ENCODE assay signal across 18 cellular contexts in the genomic region with DNA sequence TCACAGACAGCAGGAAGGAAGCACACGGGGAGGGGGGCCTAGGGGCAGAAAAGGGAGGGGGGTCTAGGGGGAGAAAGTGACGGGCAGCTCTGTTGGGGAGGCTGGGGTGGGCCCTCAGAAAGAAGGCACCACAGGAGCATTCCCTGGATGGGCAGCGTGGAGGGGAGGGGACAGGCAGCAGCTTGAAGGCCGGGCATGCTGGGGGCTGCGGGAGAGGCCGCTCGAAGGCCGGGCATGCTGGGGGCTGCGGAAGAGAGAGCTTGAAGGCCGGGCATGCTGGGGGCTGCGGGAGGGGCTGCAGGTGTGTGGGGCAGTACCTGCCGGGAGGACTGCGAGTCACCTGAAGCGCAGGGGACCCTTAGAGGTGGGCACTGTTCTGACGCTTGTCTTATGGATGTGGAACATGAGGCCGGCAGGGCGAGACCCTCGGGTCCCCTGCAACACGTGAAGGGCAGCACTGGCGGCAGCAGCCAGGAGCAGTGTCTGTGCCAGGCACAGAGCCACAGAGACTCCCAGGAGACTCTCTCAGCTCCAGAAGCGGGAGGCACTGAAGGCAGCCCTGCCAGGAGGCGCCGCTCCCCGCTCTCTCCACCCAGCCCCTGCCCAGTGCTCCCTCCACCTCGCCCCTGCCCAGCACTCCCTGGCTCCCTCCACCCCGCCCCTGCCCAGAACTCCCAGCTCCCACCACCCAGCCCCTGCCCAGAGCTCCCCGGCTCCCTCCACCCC. TPM values are rescaled to one million over a fixed set of nuclear protein-coding genes. Genes with fewer than 3 reads are reported as not detected.
DNase-seq lines count a peak whose midpoint lies in the region; ATAC-seq and TF ChIP-seq lines count a peak whose summit lies in the region.
"Had no signal": no experiment of that assay in that cellular context is flagged by ENCODE, and none has a peak within 500 bp of the region (broad histone marks: within the 10 kb centered on the region; RNA-seq: fewer than 3 reads in every experiment).

No MANE protein-coding gene starts in this region.

- DNase-seq in MCF 10A (ENCODE audit: unreplicated experiment) = no peak
- no peak for DNase-seq in mammary epithelial cell
- no peak for DNase-seq in neuronal stem cell (ENCODE audit: low spot score)
- peak in 1 of 2 donors; percentile 73 for DNase-seq in upper lobe of left lung
- no peak for DNase-seq in SIG-M5 treated with dmso at 0.1 percent for 504 hours (lab: John Stamatoyannopoulos, UW; ENCODE audit: unreplicated experiment)
- no peak for DNase-seq in activated naive CD8-positive, alpha-beta T cell treated with anti-CD3 and anti-CD28 coated beads for 36 hours
- DNase-seq: activated CD4-positive, alpha-beta T cell treated with anti-CD3 and anti-CD28 coated beads, Interleukin-2, amount 50 U/mL, for 1 hour; activated T-cell treated with anti-CD3 and anti-CD28 coated beads, Interleukin-2, amount 50 U/mL, for 24 hours; amniotic stem cell; COR-L47; KBM-7; midbrain; NCI-H146; RPMI8226; stimulated activated CD4-positive, alpha-beta T cell treated with anti-CD3 and anti-CD28 coated beads, Interleukin-2, amount 100 ng/mL, for 48 hours had no signal

- H4K20me1 ChIP-seq in mammary epithelial cell (ENCODE audit: insufficient read depth, low read length) = peaks cover 4% of the 10 kb centered on the region

- H4K91ac ChIP-seq in neuronal stem cell (ENCODE audit: low read depth, low read length, poor library complexity) = no peak overlapping the region

- no peak overlapping the region for H3K4ac ChIP-seq in neuronal stem cell (ENCODE audit: low read length)

- H3K9me3 Mint-ChIP-seq in MCF 10A (ENCODE audit: unreplicated experiment) = no peaks in the 10 kb centered on the region
- no peaks in the 10 kb centered on the region for H3K9me3 Mint-ChIP-seq in activated naive CD8-positive, alpha-beta T cell treated with anti-CD3 and anti-CD28 coated beads for 36 hours
- H3K9me3 Mint-ChIP-seq: activated T-cell treated with anti-CD3 and anti-CD28 coated beads, Interleukin-2, amount 50 U/mL, for 24 hours had no signal

- peaks cover 95% of the 10 kb centered on the region for H3K79me2 ChIP-seq in mammary epithelial cell (ENCODE audit: insufficient read depth, low read length)

- 85% methylated on average over 4 of the region's 27 CpGs for WGBS in mammary epithelial cell (ENCODE audit: low coverage, missing lambda C conversion rate)
- no CpG with 5 or more reads among the region's 27 CpGs for WGBS in neuronal stem cell (ENCODE audit: extremely low coverage in 2 of 2, insufficient read length in 2 of 2, insufficient replicate concordance in 1 of 2), 2 donors
- WGBS in upper lobe of left lung, 2 donors = 57 to 72% methylated on average over 19 to 27 of the region's 27 CpGs

- H3K27ac ChIP-seq in mammary epithelial cell (ENCODE audit: insufficient read depth, low read depth, low read length) (no peak overlapping the region), neuronal stem cell (replicated peaks; ENCODE audit: low read length) (no peak overlapping the region), upper lobe of left lung (peak overlapping the region in 3 of 4 donors; percentile 62 to 69 (median 67))
- H3K27ac ChIP-seq: A549 had no signal

- H3K4me1 ChIP-seq in mammary epithelial cell (ENCODE audit: insufficient read depth, low read length) (peaks cover 31% of the 10 kb centered on the region), neuronal stem cell (ENCODE audit: control insufficient read depth in 2 of 2, insufficient read depth in 1 of 2, low read depth in 1 of 2, low read length in 2 of 2) (peaks cover 26 to 38% of the 10 kb centered on the region in 2 donors), upper lobe of left lung (peaks cover 76 to 93% (median 83%) of the 10 kb centered on the region in 4 donors)

- H2BK5ac ChIP-seq in neuronal stem cell (ENCODE audit: low read length) = no peak overlapping the region

- H3K27me3 ChIP-seq in mammary epithelial cell (ENCODE audit: insufficient read depth, low read length) (no peaks in the 10 kb centered on the region), neuronal stem cell (ENCODE audit: control insufficient read depth in 3 of 3, insufficient read depth in 3 of 3, low read depth in 1 of 3, low read length in 3 of 3) (no peaks in the 10 kb centered on the region), upper lobe of left lung (no peaks in the 10 kb centered on the region)

- TF ChIP-seq CTCF in MCF 10A (IDR thresholded peaks at IDR 0.05; ENCODE audit: unreplicated experiment) (no peak), mammary epithelial cell (conservative IDR thresholded peaks at IDR 0.05 in 1 of 2, IDR thresholded peaks at IDR 0.05 in 1 of 2; ENCODE audit: extremely low read depth in 1 of 2, insufficient read depth in 1 of 2, low read depth in 1 of 2, low read length in 2 of 2) (no peak), upper lobe of left lung (IDR thresholded peaks at IDR 0.05) (no peak)

- H3K4me2 ChIP-seq in mammary epithelial cell (ENCODE audit: insufficient read depth, low read depth, low read length) (no peak overlapping the region), neuronal stem cell (ENCODE audit: insufficient read depth, low read length, poor library complexity, severe bottlenecking) (peak overlapping the region; percentile 11)
- H3K4me2 ChIP-seq: A549 had no signal

- peaks cover 12% of the 10 kb centered on the region for H3K4me1 Mint-ChIP-seq in MCF 10A (ENCODE audit: insufficient read depth, unreplicated experiment)
- H3K4me1 Mint-ChIP-seq in activated naive CD8-positive, alpha-beta T cell treated with anti-CD3 and anti-CD28 coated beads for 36 hours = peaks cover 47% of the 10 kb centered on the region

- H3K9ac ChIP-seq in mammary epithelial cell (ENCODE audit: insufficient read depth, low read length) (no peak overlapping the region), neuronal stem cell (ENCODE audit: low read depth, low read length, poor library complexity) (no peak overlapping the region)

- TF ChIP-seq POLR2A in upper lobe of left lung (IDR thresholded peaks at IDR 0.05) = no peak

- peaks cover 17% of the 10 kb centered on the region for H3K36me3 Mint-ChIP-seq in MCF 10A (ENCODE audit: insufficient read depth, unreplicated experiment)
- peaks cover 11% of the 10 kb centered on the region for H3K36me3 Mint-ChIP-seq in activated naive CD8-positive, alpha-beta T cell treated with anti-CD3 and anti-CD28 coated beads for 36 hours

- intact Hi-C loops in MCF 10A (cut with micrococcal nuclease) = no loop called here
- intact Hi-C loops in mammary epithelial cell (cut with micrococcal nuclease) = no loop called here

- peak overlapping the region; percentile 41 for H2BK12ac ChIP-seq in neuronal stem cell (ENCODE audit: low read length)

- peak overlapping the region; percentile 95 for H3K18ac ChIP-seq in neuronal stem cell (ENCODE audit: low read length)

- no peak overlapping the region for H3K4me3 Mint-ChIP-seq in MCF 10A (ENCODE audit: unreplicated experiment)
- H3K4me3 Mint-ChIP-seq in activated naive CD8-positive, alpha-beta T cell treated with anti-CD3 and anti-CD28 coated beads for 36 hours = no peak overlapping the region
- H3K4me3 Mint-ChIP-seq: activated T-cell treated with anti-CD3 and anti-CD28 coated beads, Interleukin-2, amount 50 U/mL, for 24 hours had no signal

- H2BK120ac ChIP-seq in neuronal stem cell (ENCODE audit: low read depth, low read length) = no peak overlapping the region

- no peak overlapping the region for H2AFZ ChIP-seq in mammary epithelial cell (ENCODE audit: low read depth, low read length)
- H2AFZ ChIP-seq in neuronal stem cell (ENCODE audit: low read length) = no peak overlapping the region

- no peak for TF ChIP-seq EP300 in upper lobe of left lung (IDR thresholded peaks at IDR 0.05)

- no TSS peak for BruUV-seq in MCF 10A (replicated peaks; lab: Mats Ljungman, UMichigan)
- no TSS peak for BruUV-seq in mammary epithelial cell (replicated peaks; lab: Mats Ljungman, UMichigan)

- H3K9me3 ChIP-seq in mammary epithelial cell (replicated peaks; ENCODE audit: insufficient read depth, low read length) (no peaks in the 10 kb centered on the region), neuronal stem cell (replicated peaks in 1 of 2; ENCODE audit: control insufficient read depth in 2 of 2, insufficient read depth in 1 of 2, low read depth in 1 of 2, low read length in 2 of 2) (peaks cover 2 to 3% of the 10 kb centered on the region in 2 donors), upper lobe of left lung (no peaks in the 10 kb centered on the region)
- H3K9me3 ChIP-seq: A549 had no signal

- peak overlapping the region; percentile 61 for H3K27ac Mint-ChIP-seq in MCF 10A (ENCODE audit: low read depth, unreplicated experiment)
- H3K27ac Mint-ChIP-seq in activated naive CD8-positive, alpha-beta T cell treated with anti-CD3 and anti-CD28 coated beads for 36 hours = no peak overlapping the region

- dilution Hi-C loops in mammary epithelial cell (cut with HindIII; ENCODE audit: low sequenced_read_pairs) = no loop called here

- ATAC-seq in esophagus mucosa (peak; percentile 17), upper lobe of left lung (ENCODE audit: low FRiP score in 2 of 2) (no peak), GM21367 (IDR thresholded peaks at IDR 0.05; ENCODE audit: unreplicated experiment) (no peak)

- H3K79me1 ChIP-seq in neuronal stem cell (ENCODE audit: low read depth, low read length) = peaks cover 39% of the 10 kb centered on the region

- peak overlapping the region; percentile 84 for H2AK5ac ChIP-seq in neuronal stem cell (ENCODE audit: low read depth, low read length)

- CTCF ChIA-PET in MCF 10A (lab: Yijun Ruan, JAX) (interaction anchor here (1.1 to 1.3 kb wide), 2 partner anchors 23 to 32 kb away, joined by 3 to 6 read pairs; no protein-coding TSS in a partner anchor), mammary epithelial cell (lab: Charles Lee; ENCODE audit: low non-redundant PET) (no interaction called here)

- POLR2A ChIA-PET in MCF 10A (lab: Yijun Ruan, JAX) = no interaction called here

- peak overlapping the region; percentile 38 for H3K14ac ChIP-seq in neuronal stem cell (ENCODE audit: low read length)

- H2BK15ac ChIP-seq in neuronal stem cell (ENCODE audit: low read length) = peak overlapping the region; percentile 92

- H3K36me3 ChIP-seq in mammary epithelial cell (ENCODE audit: insufficient read depth, low read length) (no peaks in the 10 kb centered on the region), neuronal stem cell (replicated peaks in 1 of 2; ENCODE audit: control insufficient read depth in 2 of 2, insufficient read depth in 2 of 2, low read length in 2 of 2) (peaks cover 7 to 29% of the 10 kb centered on the region in 2 donors), upper lobe of left lung (peaks cover 0 to 6% (median 2%) of the 10 kb centered on the region in 4 donors)

- in situ Hi-C loops in mammary epithelial cell (cut with MboI; ENCODE audit: low sequenced_read_pairs in 2 of 2) = no loop called here

- no peak overlapping the region for H4K8ac ChIP-seq in neuronal stem cell (ENCODE audit: low read depth, low read length)

- no peaks in the 10 kb centered on the region for H3K27me3 Mint-ChIP-seq in MCF 10A (ENCODE audit: insufficient read depth, unreplicated experiment)
- H3K27me3 Mint-ChIP-seq in activated naive CD8-positive, alpha-beta T cell treated with anti-CD3 and anti-CD28 coated beads for 36 hours = no peaks in the 10 kb centered on the region
- H3K27me3 Mint-ChIP-seq: activated T-cell treated with anti-CD3 and anti-CD28 coated beads, Interleukin-2, amount 50 U/mL, for 24 hours had no signal

- peak overlapping the region; percentile 20 for H3K23ac ChIP-seq in neuronal stem cell (ENCODE audit: low read depth, low read length, poor library complexity)

- H3K4me3 ChIP-seq in mammary epithelial cell (replicated peaks in 1 of 3; ENCODE audit: insufficient read depth in 1 of 3, low read depth in 2 of 3, low read length in 3 of 3) = no peak overlapping the region
- no peak overlapping the region for H3K4me3 ChIP-seq in neuronal stem cell (ENCODE audit: low read length in 2 of 2)
- no peak overlapping the region for H3K4me3 ChIP-seq in upper lobe of left lung
- H3K4me3 ChIP-seq: A549 had no signal

RNA-seq across cellular contexts. Expression of a gene that starts 13.3 kb away (rescaled TPM):
- 58.2 and 68.6 TPM in 2 replicates for total RNA-seq in MCF 10A (2022)
- 10 to 100 TPM; 25.5 to 41.0 TPM for total RNA-seq in mammary epithelial cell
- polyA plus RNA-seq in mammary epithelial cell = 6.7 TPM
- polyA minus RNA-seq in mammary epithelial cell = 7.9 TPM
- total RNA-seq in esophagus mucosa = 24.4 TPM
- polyA plus RNA-seq in neuronal stem cell (2013, experiment 1 of 2) = 37.4 TPM
- polyA plus RNA-seq in neuronal stem cell (2013, experiment 2 of 2) = 36.2 TPM
- total RNA-seq in upper lobe of left lung = 10 to 100 TPM; 20.5 to 45.4 (median 35.8) TPM
- 10 to 100 TPM; 34.2 to 35.6 TPM for total RNA-seq in activated naive CD8-positive, alpha-beta T cell treated with anti-CD3 and anti-CD28 coated beads for 36 hours

RNA-seq across cellular contexts. Expression of a gene that starts 33.3 kb away (rescaled TPM):
- total RNA-seq in MCF 10A (2022) = 26.6 and 28.1 TPM in 2 replicates
- total RNA-seq in mammary epithelial cell = 10 to 100 TPM; 12.7 to 29.0 TPM
- polyA plus RNA-seq in mammary epithelial cell = 10.9 TPM
- 8.8 TPM for polyA minus RNA-seq in mammary epithelial cell
- total RNA-seq in esophagus mucosa = 10.4 TPM
- 37.6 TPM for polyA plus RNA-seq in neuronal stem cell (2013, experiment 1 of 2)
- polyA plus RNA-seq in neuronal stem cell (2013, experiment 2 of 2) = 37.2 TPM
- 100 to 1,000 TPM in 2 of 6 donors, 10 to 100 TPM in 4; 29.2 to 131 (median 61.3) TPM for total RNA-seq in upper lobe of left lung
- 10 to 100 TPM; 28.6 to 33.7 TPM for total RNA-seq in activated naive CD8-positive, alpha-beta T cell treated with anti-CD3 and anti-CD28 coated beads for 36 hours

Comparison
In these comparisons a context has a peak if more than half of its experiments do, and no peak if none do; other contexts are left out.
1. H3K27ac ChIP-seq: peak in upper lobe of left lung (3 of 4); none in mammary epithelial cell (single experiment) and neuronal stem cell (single experiment).